Comparison of ENCODE assay signal across 1 cellular context in the genomic region with DNA sequence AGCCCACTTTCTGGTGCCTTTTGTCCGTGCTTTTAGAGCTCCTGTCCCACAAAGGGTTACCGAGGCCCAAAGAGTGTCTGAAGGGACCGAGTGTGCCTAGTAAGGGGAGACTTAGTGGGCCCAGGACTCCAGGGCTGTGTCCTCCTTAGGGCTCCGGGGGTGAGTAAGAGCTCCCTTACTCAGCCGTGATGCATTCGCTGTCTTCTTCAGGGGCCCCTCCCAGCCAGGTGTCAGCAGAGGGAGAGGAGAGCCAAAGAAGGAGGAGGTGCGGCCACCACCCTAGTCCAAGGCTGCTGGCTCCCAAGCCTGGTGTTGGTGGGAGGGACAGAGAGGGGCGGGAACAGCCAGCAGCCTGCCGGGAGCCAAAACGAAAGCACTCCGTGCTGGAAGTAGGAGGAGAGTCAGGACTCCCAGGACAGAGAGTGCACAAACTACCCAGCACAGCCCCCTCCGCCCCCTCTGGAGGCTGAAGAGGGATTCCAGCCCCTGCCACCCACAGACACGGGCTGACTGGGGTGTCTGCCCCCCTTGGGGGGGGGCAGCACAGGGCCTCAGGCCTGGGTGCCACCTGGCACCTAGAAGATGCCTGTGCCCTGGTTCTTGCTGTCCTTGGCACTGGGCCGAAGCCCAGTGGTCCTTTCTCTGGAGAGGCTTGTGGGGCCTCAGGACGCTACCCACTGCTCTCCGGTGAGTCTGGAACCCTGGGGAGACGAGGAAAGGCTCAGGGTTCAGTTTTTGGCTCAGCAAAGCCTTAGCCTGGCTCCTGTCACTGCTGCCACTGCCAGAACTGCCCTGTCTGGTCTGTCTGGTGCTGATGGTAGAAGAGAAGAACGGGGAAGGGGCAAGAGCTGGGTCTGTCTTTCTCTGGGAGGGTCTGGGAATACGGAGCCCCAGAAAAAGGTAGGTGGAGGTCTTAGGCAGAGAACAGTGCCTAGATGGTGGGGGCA.
TF ChIP-seq lines count a peak whose summit lies in the region.

IL17RC (plus strand) TSS at position 365 of the 947 bp plus-strand sequence; CDS start at position 583, 218 bp downstream.

TF ChIP-seq in K562, 482 proteins besides CTCF, POLR2A, EP300 and RAD21 (continued from another document and continues in another):
- no peak; the same call in 1 of the 2 replicates for TF ChIP-seq CREB1 (IDR thresholded peaks at IDR 0.05)
- TF ChIP-seq CREB1 (CRISPR knock-in tag; IDR thresholded peaks at IDR 0.05), result peak; percentile 54; the same call in 1 of the 2 replicates
- peak; percentile 92 for TF ChIP-seq CTBP1 (IDR thresholded peaks at IDR 0.05; ENCODE audit: borderline replicate concordance)
- peak; percentile 51 for TF ChIP-seq HMGN3 (IDR thresholded peaks at IDR 0.05; ENCODE audit: borderline replicate concordance, extremely low read depth, insufficient read length, low read depth, low read length)
- TF ChIP-seq JUNB (CRISPR knock-in tag; conservative IDR thresholded peaks at IDR 0.05), result no peak
- TF ChIP-seq ZNF707 (CRISPR knock-in tag; conservative IDR thresholded peaks at IDR 0.05), result no peak
- no peak for TF ChIP-seq GTF2A2 (tag; IDR thresholded peaks at IDR 0.05)
- TF ChIP-seq VEZF1 (CRISPR knock-in tag; IDR thresholded peaks at IDR 0.05), result peak; percentile 57; the same call in 1 of the 2 replicates
- peak; percentile 72; the same call in 1 of the 2 replicates for TF ChIP-seq PHF8 (IDR thresholded peaks at IDR 0.05; ENCODE audit: borderline replicate concordance, low read length)
- no peak for TF ChIP-seq XRCC4 (IDR thresholded peaks at IDR 0.05; ENCODE audit: extremely low read depth, insufficient read depth, insufficient read length)
- no peak; the same call in 1 of the 2 replicates for TF ChIP-seq HDAC2 (IDR thresholded peaks at IDR 0.05)
- no peak for TF ChIP-seq FIP1L1 (IDR thresholded peaks at IDR 0.05; ENCODE audit: low read depth, low read length, poor library complexity, severe bottlenecking)
- TF ChIP-seq, protein P1, sequence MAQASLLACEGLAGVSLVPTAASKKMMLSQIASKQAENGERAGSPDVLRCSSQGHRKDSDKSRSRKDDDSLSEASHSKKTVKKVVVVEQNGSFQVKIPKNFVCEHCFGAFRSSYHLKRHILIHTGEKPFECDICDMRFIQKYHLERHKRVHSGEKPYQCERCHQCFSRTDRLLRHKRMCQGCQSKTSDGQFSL (CRISPR knock-in tag; IDR thresholded peaks at IDR 0.05), result peak; percentile 76
- TF ChIP-seq, protein P1 (tag; IDR thresholded peaks at IDR 0.05), result no peak; a peak in 1 of 4 replicates
- no peak for TF ChIP-seq ZNF436 (CRISPR knock-in tag; IDR thresholded peaks at IDR 0.05)
- TF ChIP-seq SP1 (CRISPR knock-in tag; IDR thresholded peaks at IDR 0.05), result peak; percentile 59; the same call in 1 of the 2 replicates
- TF ChIP-seq NR4A1 (CRISPR knock-in tag; IDR thresholded peaks at IDR 0.05), result no peak
- peak; percentile 31; the same call in 1 of the 2 replicates for TF ChIP-seq NR4A1 (tag; IDR thresholded peaks at IDR 0.05)
- peak in 1 of 2 experiments; percentile 14; a peak in 1 of 4 replicates for TF ChIP-seq HDAC1 (IDR thresholded peaks at IDR 0.05)
- TF ChIP-seq ZFPM2 (CRISPR knock-in tag; IDR thresholded peaks at IDR 0.05), result no peak
- no peak for TF ChIP-seq SMARCB1 (IDR thresholded peaks at IDR 0.05; ENCODE audit: insufficient read length, low read depth)
- no peak for TF ChIP-seq PPARD (CRISPR knock-in tag; IDR thresholded peaks at IDR 0.05)
- 0 out of 2 replicates have a peak, but pooled peaks have one; percentile 5 for TF ChIP-seq ZNF511 (CRISPR knock-in tag; IDR thresholded peaks at IDR 0.05)
- TF ChIP-seq, protein P2, sequence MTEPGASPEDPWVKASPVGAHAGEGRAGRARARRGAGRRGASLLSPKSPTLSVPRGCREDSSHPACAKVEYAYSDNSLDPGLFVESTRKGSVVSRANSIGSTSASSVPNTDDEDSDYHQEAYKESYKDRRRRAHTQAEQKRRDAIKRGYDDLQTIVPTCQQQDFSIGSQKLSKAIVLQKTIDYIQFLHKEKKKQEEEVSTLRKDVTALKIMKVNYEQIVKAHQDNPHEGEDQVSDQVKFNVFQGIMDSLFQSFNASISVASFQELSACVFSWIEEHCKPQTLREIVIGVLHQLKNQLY (CRISPR knock-in tag; conservative IDR thresholded peaks at IDR 0.05), result 0 out of 4 replicates have a peak, but pooled peaks of 1 of the 2 experiments have one; percentile 10
- 0 out of 2 replicates have a peak, but pooled peaks have one; percentile 34 for TF ChIP-seq E2F1 (CRISPR knock-in tag; IDR thresholded peaks at IDR 0.05)
- peak; percentile 68 for TF ChIP-seq RBFOX2 (IDR thresholded peaks at IDR 0.05; ENCODE audit: low read depth, low read length)
- TF ChIP-seq HOXB6 (CRISPR knock-in tag; IDR thresholded peaks at IDR 0.05; ENCODE audit: borderline replicate concordance), result no peak
- TF ChIP-seq UBTF (IDR thresholded peaks at IDR 0.05; ENCODE audit: borderline replicate concordance in 1 of 2, low read depth in 2 of 2, low read length in 2 of 2), result 0 out of 4 replicates have a peak, but pooled peaks of 1 of the 2 experiments have one; percentile 28
- TF ChIP-seq, protein P3, sequence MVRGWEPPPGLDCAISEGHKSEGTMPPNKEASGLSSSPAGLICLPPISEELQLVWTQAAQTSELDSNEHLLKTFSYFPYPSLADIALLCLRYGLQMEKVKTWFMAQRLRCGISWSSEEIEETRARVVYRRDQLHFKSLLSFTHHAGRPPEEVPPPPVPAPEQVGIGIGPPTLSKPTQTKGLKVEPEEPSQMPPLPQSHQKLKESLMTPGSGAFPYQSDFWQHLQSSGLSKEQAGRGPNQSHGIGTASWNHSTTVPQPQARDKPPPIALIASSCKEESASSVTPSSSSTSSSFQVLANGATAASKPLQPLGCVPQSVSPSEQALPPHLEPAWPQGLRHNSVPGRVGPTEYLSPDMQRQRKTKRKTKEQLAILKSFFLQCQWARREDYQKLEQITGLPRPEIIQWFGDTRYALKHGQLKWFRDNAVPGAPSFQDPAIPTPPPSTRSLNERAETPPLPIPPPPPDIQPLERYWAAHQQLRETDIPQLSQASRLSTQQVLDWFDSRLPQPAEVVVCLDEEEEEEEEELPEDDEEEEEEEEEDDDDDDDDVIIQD (CRISPR knock-in tag; IDR thresholded peaks at IDR 0.05), result no peak
- no peak for TF ChIP-seq RBM34 (IDR thresholded peaks at IDR 0.05; ENCODE audit: borderline replicate concordance, insufficient read depth, low read length)
- TF ChIP-seq E2F3 (CRISPR knock-in tag; IDR thresholded peaks at IDR 0.05), result no peak
- no peak for TF ChIP-seq ZNF766 (CRISPR knock-in tag; conservative IDR thresholded peaks at IDR 0.05)
- peak; percentile 20; the same call in 1 of the 2 replicates for TF ChIP-seq CREM (IDR thresholded peaks at IDR 0.05; ENCODE audit: low read depth)
- TF ChIP-seq, protein P4, sequence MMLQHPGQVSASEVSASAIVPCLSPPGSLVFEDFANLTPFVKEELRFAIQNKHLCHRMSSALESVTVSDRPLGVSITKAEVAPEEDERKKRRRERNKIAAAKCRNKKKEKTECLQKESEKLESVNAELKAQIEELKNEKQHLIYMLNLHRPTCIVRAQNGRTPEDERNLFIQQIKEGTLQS (IDR thresholded peaks at IDR 0.05), result no peak; the same call in 1 of the 2 replicates
- TF ChIP-seq, protein P4 (CRISPR knock-in tag; conservative IDR thresholded peaks at IDR 0.05), result no peak
- peak; percentile 79 for TF ChIP-seq ZEB2 (IDR thresholded peaks at IDR 0.05)
- TF ChIP-seq ZFP36 (IDR thresholded peaks at IDR 0.05; ENCODE audit: low read depth, low read length, partially characterized antibody), result peak; percentile 45
- peak; percentile 50; the same call in 1 of the 2 replicates for TF ChIP-seq MBD2 (IDR thresholded peaks at IDR 0.05; ENCODE audit: borderline replicate concordance, low read depth)
- peak; percentile 31 for TF ChIP-seq NFIC (IDR thresholded peaks at IDR 0.05)
- TF ChIP-seq ATF7 (IDR thresholded peaks at IDR 0.05), result peak; percentile 69
- peak; percentile 57 for TF ChIP-seq KDM5B (IDR thresholded peaks at IDR 0.05; ENCODE audit: insufficient replicate concordance, low read depth, low read length)
- no peak for TF ChIP-seq MECOM (CRISPR knock-in tag; IDR thresholded peaks at IDR 0.05)
- peak; percentile 33 for TF ChIP-seq POLR2B (IDR thresholded peaks at IDR 0.05; ENCODE audit: low read depth, partially characterized antibody)
- peak in 1 of 2 experiments; percentile 41; a peak in 1 of 4 replicates for TF ChIP-seq MNT (conservative IDR thresholded peaks at IDR 0.05)
- peak; percentile 56 for TF ChIP-seq RBBP5 (IDR thresholded peaks at IDR 0.05; ENCODE audit: borderline replicate concordance, insufficient read depth, low read length, poor library complexity, severe bottlenecking)
- peak; percentile 45 for TF ChIP-seq PKNOX1 (IDR thresholded peaks at IDR 0.05)
- TF ChIP-seq TBP (optimal IDR thresholded peaks at IDR 0.05; ENCODE audit: low read depth, low read length), result peak; percentile 62
- no peak; the same call in 1 of the 2 replicates for TF ChIP-seq JUND (IDR thresholded peaks at IDR 0.05; ENCODE audit: borderline replicate concordance, low read depth, low read length)
- TF ChIP-seq JUND (tag; IDR thresholded peaks at IDR 0.05; ENCODE audit: borderline replicate concordance, low read depth, low read length), result peak; percentile 47; the same call in 1 of the 3 replicates
- TF ChIP-seq CBX3 (IDR thresholded peaks at IDR 0.05; ENCODE audit: borderline replicate concordance in 1 of 2, low read length in 2 of 2), result peak in 1 of 2 experiments; percentile 15; a peak in 1 of 3 replicates
- 0 out of 4 replicates have a peak, but pooled peaks of 1 of the 2 experiments have one; percentile 45 for TF ChIP-seq SIN3A (IDR thresholded peaks at IDR 0.05; ENCODE audit: borderline replicate concordance in 2 of 2, control insufficient read depth in 1 of 2, low read depth in 2 of 2, low read length in 2 of 2)
